In genomic region chr16:70746040-70746707, GRCh38 we compare ENCODE assay signal across 8 cellular contexts. TPM values are rescaled to one million over a fixed set of nuclear protein-coding genes. Genes with fewer than 3 reads are reported as not detected.
DNase-seq lines count a peak whose midpoint lies in the region; ATAC-seq lines count a peak whose summit lies in the region.

No MANE protein-coding gene starts in this region.

- peak; percentile 88 for DNase-seq in Daoy (ENCODE audit: low read depth)
- DNase-seq in NCI-H69 (lab: John Stamatoyannopoulos, UW), result peak; percentile 47
- DNase-seq in cerebellar cortex (ENCODE audit: low spot score), result peak; percentile 62
- peak; percentile 63 for DNase-seq in mucosa of gallbladder (ENCODE audit: low spot score)
- no peak for DNase-seq in NCI-H1930 (lab: John Stamatoyannopoulos, UW)
- DNase-seq in DMS79 (lab: John Stamatoyannopoulos, UW), result no peak

- ATAC-seq in GM18909 (IDR thresholded peaks at IDR 0.05; ENCODE audit: poor library complexity, unreplicated experiment) (no peak), GM21619 (IDR thresholded peaks at IDR 0.05; ENCODE audit: unreplicated experiment) (no peak)

RNA-seq across cellular contexts. Expression of gene VAC14, which starts 54.8 kb away (rescaled TPM):
- 23.8 and 37.3 TPM in 2 replicates for total RNA-seq in Daoy (2014; rRNA removed; shearing (Covaris generic))
- 32.6 TPM for total RNA-seq in mucosa of gallbladder

Comparison
In these comparisons a context has a peak if more than half of its experiments do, and no peak if none do; other contexts are left out.
1. DNase-seq: peak in Daoy (single experiment), NCI-H69 (single experiment), cerebellar cortex (single experiment) and mucosa of gallbladder (single experiment); none in NCI-H1930 (0 of 2) and DMS79 (single experiment).